ENCODE assay signal across 8 cellular contexts in the genomic region with DNA sequence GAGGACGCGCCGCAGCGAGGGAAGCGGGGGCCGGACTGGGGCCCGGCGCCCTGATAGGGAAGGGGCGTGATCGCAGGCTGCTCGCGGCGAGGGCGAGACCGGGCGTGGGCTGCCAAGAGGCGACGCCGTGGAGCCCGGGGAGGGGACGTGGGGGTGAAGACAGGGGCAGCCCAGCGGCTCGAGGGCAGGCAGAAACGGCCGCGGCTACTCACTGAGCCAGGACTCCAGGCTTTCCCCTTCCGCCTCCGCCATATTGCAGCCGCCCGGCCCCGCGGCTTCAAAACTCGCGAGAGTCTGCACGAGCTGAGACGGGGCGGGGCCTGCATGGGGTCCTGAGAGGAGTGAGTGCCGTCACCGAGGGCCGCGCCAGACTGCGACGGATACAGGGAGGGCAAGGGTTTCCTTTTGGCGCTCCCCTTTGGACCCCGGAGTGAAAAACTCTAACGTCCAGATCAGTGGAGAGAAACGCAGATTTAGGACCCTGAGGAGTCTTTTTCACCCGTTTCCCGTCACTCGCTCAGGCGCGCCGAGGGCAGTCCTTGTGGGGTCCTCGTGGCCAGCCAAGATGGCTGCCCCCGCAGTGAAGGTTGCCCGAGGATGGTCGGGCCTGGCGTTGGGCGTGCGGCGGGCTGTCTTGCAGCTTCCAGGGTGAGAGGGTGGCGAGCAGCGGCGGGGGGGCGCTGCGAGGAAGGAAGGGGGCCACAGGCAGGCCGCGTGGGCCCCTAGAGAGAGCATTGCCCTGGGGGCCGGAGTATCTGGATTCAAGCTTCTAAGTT. TPM values are rescaled to one million over a fixed set of nuclear protein-coding genes. Genes with fewer than 3 reads are reported as not detected.
A peak's percentile ranks its signal among the peaks of the same experiment; 100 is the strongest.
DNase-seq lines count a peak whose midpoint lies in the region; ATAC-seq and TF ChIP-seq lines count a peak whose summit lies in the region.

A gene with protein sequence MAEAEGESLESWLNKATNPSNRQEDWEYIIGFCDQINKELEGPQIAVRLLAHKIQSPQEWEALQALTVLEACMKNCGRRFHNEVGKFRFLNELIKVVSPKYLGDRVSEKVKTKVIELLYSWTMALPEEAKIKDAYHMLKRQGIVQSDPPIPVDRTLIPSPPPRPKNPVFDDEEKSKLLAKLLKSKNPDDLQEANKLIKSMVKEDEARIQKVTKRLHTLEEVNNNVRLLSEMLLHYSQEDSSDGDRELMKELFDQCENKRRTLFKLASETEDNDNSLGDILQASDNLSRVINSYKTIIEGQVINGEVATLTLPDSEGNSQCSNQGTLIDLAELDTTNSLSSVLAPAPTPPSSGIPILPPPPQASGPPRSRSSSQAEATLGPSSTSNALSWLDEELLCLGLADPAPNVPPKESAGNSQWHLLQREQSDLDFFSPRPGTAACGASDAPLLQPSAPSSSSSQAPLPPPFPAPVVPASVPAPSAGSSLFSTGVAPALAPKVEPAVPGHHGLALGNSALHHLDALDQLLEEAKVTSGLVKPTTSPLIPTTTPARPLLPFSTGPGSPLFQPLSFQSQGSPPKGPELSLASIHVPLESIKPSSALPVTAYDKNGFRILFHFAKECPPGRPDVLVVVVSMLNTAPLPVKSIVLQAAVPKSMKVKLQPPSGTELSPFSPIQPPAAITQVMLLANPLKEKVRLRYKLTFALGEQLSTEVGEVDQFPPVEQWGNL (minus strand): TSS at position 271 of the 776 bp plus-strand sequence. CDS start 19 bp downstream, at position 252.
A gene (plus strand): TSS at position 544 of the 776 bp plus-strand sequence. CDS start 22 bp downstream, at position 566.

- intact Hi-C loops in CD4-positive, alpha-beta T cell (cut with DNase I, micrococcal nuclease): loop anchor here (1.0 to 10.0 kb wide), 8 partner anchors 9 to 493 kb away; a partner anchor contains a TSS

- peak; percentile 94 for ATAC-seq in CD4-positive, alpha-beta T cell (ENCODE audit: poor library complexity)
- ATAC-seq in GM19468 (IDR thresholded peaks at IDR 0.05; ENCODE audit: extremely low read depth, unreplicated experiment): peak; percentile 41

- no peaks in the 10 kb centered on the region for H3K27me3 ChIP-seq in CD4-positive, alpha-beta T cell (ENCODE audit: control insufficient read depth, insufficient read depth, low read length)

- no peak for TF ChIP-seq CTCF in CD4-positive, alpha-beta T cell (IDR thresholded peaks at IDR 0.05)

- peaks cover 58% of the 10 kb centered on the region for H3K4me1 Mint-ChIP-seq in CD4-positive, alpha-beta T cell (ENCODE audit: low read depth)

- peak within 1 kb of the TSS; percentile 100 for H3K27ac Mint-ChIP-seq in CD4-positive, alpha-beta T cell

- peaks cover 48% of the 10 kb centered on the region for H3K36me3 Mint-ChIP-seq in CD4-positive, alpha-beta T cell (ENCODE audit: low read depth)

- POLR2A ChIA-PET in CD4-positive, alpha-beta T cell (lab: Charles Lee): interaction anchor here (0.7 to 4.3 kb wide), 27 partner anchors 9 to 1093 kb away, joined by 3 to 141 read pairs (median 5); a partner anchor contains a TSS

- peak within 1 kb of the TSS; percentile 94 for H3K27ac ChIP-seq in CD4-positive, alpha-beta T cell (ENCODE audit: low read depth, low read length)

- H3K9me3 ChIP-seq in CD4-positive, alpha-beta T cell (ENCODE audit: control insufficient read depth, low read length): no peaks in the 10 kb centered on the region

- H3K4me3 Mint-ChIP-seq in CD4-positive, alpha-beta T cell: peak within 1 kb of the TSS; percentile 100

- CTCF ChIA-PET in CD4-positive, alpha-beta T cell (lab: Charles Lee): interaction anchor here (0.6 to 4.1 kb wide), 12 partner anchors 9 to 300 kb away, joined by 3 to 83 read pairs (median 4); a partner anchor contains a TSS

- H3K9me3 Mint-ChIP-seq in CD4-positive, alpha-beta T cell: no peaks in the 10 kb centered on the region

- H3K27me3 Mint-ChIP-seq in CD4-positive, alpha-beta T cell: no peaks in the 10 kb centered on the region

- peak; percentile 92 to 96 (median 94) for DNase-seq in CD4-positive, alpha-beta T cell
- peak; percentile 94 for DNase-seq in HT-29 (ENCODE audit: low spot score)
- peak; percentile 66 for DNase-seq in NK-92 (lab: John Stamatoyannopoulos, UW; ENCODE audit: unreplicated experiment)
- DNase-seq in activated CD8-positive, alpha-beta memory T cell treated with anti-CD3 and anti-CD28 coated beads for 1 hour (ENCODE audit: extremely low read depth in 1 of 2, low read depth in 1 of 2): peak; percentile 91 to 92
- DNase-seq in effector CD4-positive, alpha-beta T cell: peak; percentile 94
- peak; percentile 96 for DNase-seq in medulla oblongata (ENCODE audit: extremely low spot score)
- peak; percentile 89 for DNase-seq in stimulated activated CD8-positive, alpha-beta memory T cell treated with anti-CD3 and anti-CD28 coated beads, Interleukin-12 subunit alpha, Interleukin-12 subunit beta, amount 100 ng/mL, for 1 hour (ENCODE audit: low read depth)

RNA-seq across cellular contexts. Expression of the first gene that starts in this region (rescaled TPM):
- 10 to 100 TPM; 88.8 to 96.5 TPM for total RNA-seq in CD4-positive, alpha-beta T cell
- total RNA-seq in HT-29 (2014; rRNA removed; shearing (Covaris generic)): 16.4 and 20.7 TPM in 2 replicates

RNA-seq across cellular contexts. Expression of the second gene that starts in this region (rescaled TPM):
- 10 to 100 TPM; 33.2 to 35.2 TPM for total RNA-seq in CD4-positive, alpha-beta T cell
- total RNA-seq in HT-29 (2014; rRNA removed; shearing (Covaris generic)): 77.5 and 77.7 TPM in 2 replicates

Comparison
In these comparisons a context has a peak if more than half of its experiments do, and no peak if none do; other contexts are left out.
1. Peak in every context shown above with its lines: DNase-seq, ATAC-seq and H3K27ac ChIP-seq.